Comparison of ENCODE assay signal across 8 cellular contexts in genomic region chr9:136485049-136485647, GRCh38. TPM values are rescaled to one million over a fixed set of nuclear protein-coding genes. Genes with fewer than 3 reads are reported as not detected.
DNase-seq lines count a peak whose midpoint lies in the region; ATAC-seq and TF ChIP-seq lines count a peak whose summit lies in the region.

No MANE protein-coding gene starts in this region.

- TF ChIP-seq POLR2A in gastroesophageal sphincter (IDR thresholded peaks at IDR 0.05), result no peak
- no peak for TF ChIP-seq POLR2A in ovary (IDR thresholded peaks at IDR 0.05)

- H3K27me3 ChIP-seq in gastroesophageal sphincter (no peaks in the 10 kb centered on the region), ovary (no peaks in the 10 kb centered on the region), tibial artery (no peaks in the 10 kb centered on the region)

- TF ChIP-seq EP300 in gastroesophageal sphincter (IDR thresholded peaks at IDR 0.05) (no peak), ovary (IDR thresholded peaks at IDR 0.05) (no peak)

- H3K36me3 ChIP-seq in gastroesophageal sphincter (peaks cover 0 to under 1% of the 10 kb centered on the region in 2 donors), ovary (no peaks in the 10 kb centered on the region), tibial artery (peaks cover 0 to 2% (median 0%) of the 10 kb centered on the region in 3 donors)

- H3K4me1 ChIP-seq in gastroesophageal sphincter, result peaks cover 3 to 50% (median 20%) of the 10 kb centered on the region in 3 donors
- H3K4me1 ChIP-seq in ovary (ENCODE audit: insufficient read depth), result peaks cover 10% of the 10 kb centered on the region
- peaks cover 0 to 50% (median 44%) of the 10 kb centered on the region in 4 donors for H3K4me1 ChIP-seq in tibial artery

- 5% methylated on average over 4 of the region's 13 CpGs; no CpG with 5 or more reads in 1 of the 2 donors for WGBS in gastroesophageal sphincter (ENCODE audit: low coverage in 1 of 2), 2 donors
- 28 to 31% (median 29%) methylated on average over 13 of the region's 13 CpGs for WGBS in ovary, 3 donors

- TF ChIP-seq CTCF in LNCaP clone FGC (IDR thresholded peaks at IDR 0.05; ENCODE audit: control insufficient read depth, extremely low read depth, insufficient read depth), result peak; percentile 88
- peak in 3 of 4 experiments; percentile 88 to 94 (median 88) for TF ChIP-seq CTCF in gastroesophageal sphincter (IDR thresholded peaks at IDR 0.05)
- TF ChIP-seq CTCF in ovary (IDR thresholded peaks at IDR 0.05), result peak; percentile 65 to 76 (median 71)
- TF ChIP-seq CTCF in tibial artery (IDR thresholded peaks at IDR 0.05), result peak; percentile 82 to 93

- intact Hi-C loops in ovary (cut with DNase I), result loop anchor here in 1 of 4 donors (10.0 kb wide), 1 partner anchor 60 kb away; the partner anchor contains the start of gene NOTCH1
- intact Hi-C loops in tibial artery (cut with DNase I; ENCODE audit: low total_unique reads), result no loop called here

- H3K9me3 ChIP-seq in gastroesophageal sphincter (no peaks in the 10 kb centered on the region), ovary (no peaks in the 10 kb centered on the region), tibial artery (no peaks in the 10 kb centered on the region)

- H3K4me3 ChIP-seq in LNCaP clone FGC (ENCODE audit: low read depth, low read length) (peak overlapping the region; percentile 69), gastroesophageal sphincter (no peak overlapping the region), ovary (no peak overlapping the region), tibial artery (no peak overlapping the region)

- no peak for ATAC-seq in gastroesophageal sphincter
- no peak for ATAC-seq in GM18519 (IDR thresholded peaks at IDR 0.05; ENCODE audit: low FRiP score, unreplicated experiment)

- H3K27ac ChIP-seq in gastroesophageal sphincter (no peak overlapping the region), ovary (no peak overlapping the region), tibial artery (no peak overlapping the region)

- DNase-seq in DMS79 (lab: John Stamatoyannopoulos, UW) (peak; percentile 42), LNCaP clone FGC (ENCODE audit: low read depth) (peak; percentile 34), SHP77 treated with DMSO at 0.1 percent for 48 hours (lab: John Stamatoyannopoulos, UW) (peak; percentile 28), ovary (peak; percentile 66 to 88 (median 83)), tibial artery (peak; percentile 77 to 88)
- DNase-seq in activated gamma-delta T cell treated with anti-CD3 and anti-CD28 coated beads, Interleukin-2, amount 50 U/mL, for 16 hours (ENCODE audit: low read depth), result peak; percentile 77

RNA-seq across cellular contexts. Expression of gene SEC16A, which starts 2.3 kb away (rescaled TPM):
- total RNA-seq in gastroesophageal sphincter, result 10 to 100 TPM; 35.5 to 71.0 (median 50.5) TPM
- 10 to 100 TPM; 30.0 to 61.4 (median 50.2) TPM for total RNA-seq in ovary
- polyA plus RNA-seq in ovary, result 10 to 100 TPM; 27.6 to 37.2 TPM

RNA-seq across cellular contexts. Expression of gene INPP5E, which starts 45.5 kb away (rescaled TPM):
- total RNA-seq in gastroesophageal sphincter (10 to 100 TPM in 2 of 4 donors, 1 to 10 TPM in 2; 7.2 to 13.1 (median 10.0) TPM), ovary (10 to 100 TPM; 11.0 to 18.5 (median 15.4) TPM)
- 1 to 10 TPM; 3.4 to 9.7 TPM for polyA plus RNA-seq in ovary

Comparison
In these comparisons a context has a peak if more than half of its experiments do, and no peak if none do; other contexts are left out.
1. DNase-seq: peak in every context shown above with its lines; median percentile 83 in ovary; 82 in tibial artery; 77 in activated gamma-delta T cell treated with anti-CD3 and anti-CD28 coated beads, Interleukin-2, amount 50 U/mL, for 16 hours; 42 in DMS79; 34 in LNCaP clone FGC; 28 in SHP77 treated with DMSO at 0.1 percent for 48 hours.